ENCODE assay signal across 16 cellular contexts in the genomic region with DNA sequence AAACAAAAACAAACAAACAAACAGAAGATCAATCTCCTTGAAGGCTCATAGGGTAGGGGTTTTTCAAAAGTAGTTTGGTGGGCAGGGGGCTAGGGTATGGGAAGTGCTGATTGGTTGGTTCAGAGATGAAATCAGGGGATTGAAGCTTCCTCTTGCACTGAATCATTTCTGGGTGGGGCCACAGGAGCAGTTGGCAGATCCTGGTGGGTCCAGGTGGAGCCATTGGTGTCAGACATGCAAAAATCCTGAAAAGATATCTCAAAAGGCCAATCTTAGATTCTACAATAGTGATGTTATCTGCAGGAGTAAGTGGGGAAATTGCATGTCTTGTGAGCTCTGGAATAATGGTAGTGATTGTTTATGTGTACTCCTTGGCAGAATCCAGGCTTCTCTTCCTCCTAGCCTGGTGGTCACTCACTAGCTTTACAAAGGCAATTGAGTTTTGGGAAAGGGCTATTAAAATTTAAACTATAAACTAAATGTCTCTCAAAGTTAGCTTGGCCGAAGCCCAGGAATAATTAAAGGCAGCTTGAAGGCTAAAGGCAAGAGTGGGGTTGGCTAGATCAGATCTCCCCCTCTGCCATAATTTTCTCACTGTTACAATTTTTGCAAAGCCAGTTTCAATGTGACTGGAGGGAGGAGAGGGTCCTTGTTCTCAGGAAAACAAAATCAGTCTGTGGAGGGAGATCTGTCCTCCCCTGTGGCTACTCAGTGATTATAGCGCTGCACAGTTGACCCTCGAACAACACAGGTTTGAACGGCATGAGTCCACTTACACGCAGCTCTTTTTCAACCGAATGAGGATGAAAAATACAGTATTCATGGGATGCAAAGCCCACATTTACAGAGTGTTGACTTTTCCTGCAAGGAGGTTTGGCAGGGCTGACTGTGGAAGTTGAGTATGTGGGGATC. TPM values are rescaled to one million over a fixed set of nuclear protein-coding genes. Genes with fewer than 3 reads are reported as not detected.
"Had no signal": no experiment of that assay in that cellular context is flagged by ENCODE, and none has a peak within 500 bp of the region (broad histone marks: within the 10 kb centered on the region; RNA-seq: fewer than 3 reads in every experiment).

No MANE protein-coding gene starts in this region.

- H3K9me3 Mint-ChIP-seq: activated T-helper 1 cell treated with anti-CD3 and anti-CD28 coated beads, Interleukin-12 subunit alpha, Interleukin-12 subunit beta, Interleukin-2, Interleukin-4 antibody, amounts not matched to agents 30 ng/mL and 10 ng/mL and 1 ng/mL, durations not matched to agents 14 hours and 24 hours and 36 hours; effector memory CD8-positive, alpha-beta T cell; naive thymus-derived CD4-positive, alpha-beta T cell; stimulated activated naive B cell treated with anti-CD40 and anti-IgM and Interleukin-4, amounts not matched to agents 10 μg/mL and 1 μg/mL and 100 μg/mL, for 72 hours; T-helper 1 cell treated with Interleukin-12 subunit alpha and Interleukin-12 subunit beta and Interleukin-4 antibody, amounts not matched to agents 30 μg/mL and 1 μg/mL, for 36 hours had no signal

- H3K27ac Mint-ChIP-seq: activated naive CD8-positive, alpha-beta T cell; activated T-helper 1 cell treated with anti-CD3 and anti-CD28 coated beads, Interleukin-12 subunit alpha, Interleukin-12 subunit beta, Interleukin-2, Interleukin-4 antibody, amounts not matched to agents 30 ng/mL and 10 ng/mL and 1 ng/mL, durations not matched to agents 14 hours and 24 hours and 36 hours; effector memory CD8-positive, alpha-beta T cell; stimulated activated naive B cell treated with anti-CD40 and anti-IgM and Interleukin-4, amounts not matched to agents 10 μg/mL and 1 μg/mL and 100 μg/mL, for 72 hours; T-helper 1 cell treated with Interleukin-12 subunit alpha and Interleukin-12 subunit beta and Interleukin-4 antibody, amounts not matched to agents 30 μg/mL and 1 μg/mL, for 36 hours had no signal

- H3K4me3 ChIP-seq: left ventricle myocardium inferior, spleen had no signal

- H3K36me3 ChIP-seq: left ventricle myocardium inferior, spleen had no signal

- H2AFZ ChIP-seq: parathyroid adenoma had no signal

- H3K79me2 ChIP-seq: parathyroid adenoma had no signal

- H3K36me3 Mint-ChIP-seq: activated naive CD8-positive, alpha-beta T cell; naive thymus-derived CD4-positive, alpha-beta T cell; stimulated activated naive B cell treated with anti-CD40 and anti-IgM and Interleukin-4, amounts not matched to agents 10 μg/mL and 1 μg/mL and 100 μg/mL, for 72 hours had no signal

- H3K27ac ChIP-seq: left ventricle myocardium inferior, parathyroid adenoma, spleen had no signal

- H3K27me3 ChIP-seq: spleen had no signal

- H3K9me3 ChIP-seq: left ventricle myocardium inferior, spleen had no signal

- H3K9ac ChIP-seq: parathyroid adenoma had no signal

- DNase-seq: activated CD4-positive, alpha-beta T cell treated with anti-CD3 and anti-CD28 coated beads for 1 hour; activated CD4-positive, alpha-beta T cell treated with anti-CD3 and anti-CD28 coated beads, Interleukin-2, amount 50 U/mL, for 4 hours; activated T-cell treated with anti-CD3 and anti-CD28 coated beads for 4 hours; dermis blood vessel endothelial cell; effector memory CD8-positive, alpha-beta T cell; left ventricle myocardium inferior; mammary epithelial cell; naive thymus-derived CD4-positive, alpha-beta T cell; spleen; stimulated activated CD4-positive, alpha-beta T cell treated with anti-CD3 and anti-CD28 coated beads, Interleukin-4, amount 100 ng/mL, for 4 hours; stimulated activated naive B cell treated with anti-CD40 and anti-IgM and Interleukin-4, amounts not matched to agents 10 μg/mL and 1 μg/mL and 100 μg/mL, for 72 hours had no signal

- H3K4me3 Mint-ChIP-seq: activated naive CD8-positive, alpha-beta T cell; activated T-helper 1 cell treated with anti-CD3 and anti-CD28 coated beads, Interleukin-12 subunit alpha, Interleukin-12 subunit beta, Interleukin-2, Interleukin-4 antibody, amounts not matched to agents 30 ng/mL and 10 ng/mL and 1 ng/mL, durations not matched to agents 14 hours and 24 hours and 36 hours; effector memory CD8-positive, alpha-beta T cell; stimulated activated naive B cell treated with anti-CD40 and anti-IgM and Interleukin-4, amounts not matched to agents 10 μg/mL and 1 μg/mL and 100 μg/mL, for 72 hours; T-helper 1 cell treated with Interleukin-12 subunit alpha and Interleukin-12 subunit beta and Interleukin-4 antibody, amounts not matched to agents 30 μg/mL and 1 μg/mL, for 36 hours had no signal

- H3K4me1 ChIP-seq: left ventricle myocardium inferior had no signal

RNA-seq across cellular contexts. Expression of gene RNF112, which starts 45.2 kb away (rescaled TPM):
- total RNA-seq: activated T-helper 1 cell treated with anti-CD3 and anti-CD28 coated beads, Interleukin-12 subunit alpha, Interleukin-12 subunit beta, Interleukin-2, Interleukin-4 antibody, amounts not matched to agents 30 ng/mL and 10 ng/mL and 1 ng/mL, durations not matched to agents 14 hours and 24 hours and 36 hours; mammary epithelial cell; renal cortical epithelial cell had no signal
- polyA plus RNA-seq: mammary epithelial cell had no signal
